ENCODE assay signal across 18 cellular contexts in genomic region chr18:60543646-60544045, GRCh38.
"Had no signal": no experiment of that assay in that cellular context is flagged by ENCODE, and none has a peak within 500 bp of the region (broad histone marks: within the 10 kb centered on the region; RNA-seq: fewer than 3 reads in every experiment).

No MANE protein-coding gene starts in this region.

- DNase-seq: activated gamma-delta T cell treated with Interleukin-2 at 50 U/mL for 16 hours; activated T-cell treated with anti-CD3 and anti-CD28 coated beads, Interleukin-2, amount 50 U/mL, for 1 hour; adrenal gland; cerebellar nuclear complex; cortex of kidney; head of caudate nucleus; hypothalamus; left cardiac atrium; pancreas; psoas muscle; right lobe of liver; stimulated activated CD4-positive, alpha-beta T cell treated with anti-CD3 and anti-CD28 coated beads, Interleukin-2, amount 100 ng/mL, for 24 hours; stomach; transverse colon; uterus had no signal

- ATAC-seq: gastroesophageal sphincter; left cardiac atrium; pancreas; psoas muscle; right lobe of liver; stimulated activated effector memory CD8-positive, alpha-beta T cell treated with anti-CD3 and anti-CD28 coated beads, Interleukin-12 subunit alpha, Interleukin-12 subunit beta, amount 100 ng/mL, for 72 hours; WTC11 had no signal
